10 cellular contexts compared by ENCODE assay signal in genomic region chr9:3331801-3332200, GRCh38.
DNase-seq lines count a peak whose midpoint lies in the region; ATAC-seq, FAIRE-seq and TF ChIP-seq lines count a peak whose summit lies in the region.
"Had no signal": no experiment of that assay in that cellular context is flagged by ENCODE, and none has a peak within 500 bp of the region (broad histone marks: within the 10 kb centered on the region; RNA-seq: fewer than 3 reads in every experiment).

No MANE protein-coding gene starts in this region.

- H3K79me2 ChIP-seq in DOHH2 (ENCODE audit: control insufficient read depth, low read length), result no peaks in the 10 kb centered on the region

- H3K4me1 ChIP-seq in A549 (peaks cover 12% of the 10 kb centered on the region; the same call in 2 of the 3 replicates), DOHH2 (ENCODE audit: control insufficient read depth, low read length) (no peaks in the 10 kb centered on the region), stomach (peaks cover 0 to 6% (median 4%) of the 10 kb centered on the region in 4 donors)

- H3K9me3 ChIP-seq in A549 (no peaks in the 10 kb centered on the region), DOHH2 (ENCODE audit: control insufficient read depth, insufficient read depth, low read length) (no peaks in the 10 kb centered on the region), stomach (no peaks in the 10 kb centered on the region)

- ATAC-seq in A549, result peak; percentile 30 to 64; a peak in 4 of 6 replicates

- H3K4me3 ChIP-seq in A549 (no peak overlapping the region), DOHH2 (ENCODE audit: low read length) (no peak overlapping the region), fibroblast of mammary gland (ENCODE audit: control insufficient read depth, low read depth, low read length) (no peak overlapping the region), stomach (no peak overlapping the region)

- CTCF ChIA-PET in A549 (lab: Yijun Ruan, JAX), result interaction anchor here (1.0 kb wide), 1 partner anchor 109 kb away, joined by 4 read pairs; no protein-coding TSS in a partner anchor

- H3K27ac ChIP-seq in A549, result no peak overlapping the region
- H3K27ac ChIP-seq in DOHH2 (ENCODE audit: low read depth, low read length), result no peak overlapping the region
- H3K27ac ChIP-seq in stomach, result no peak overlapping the region

- 59% methylated on average over 2 of the region's 2 CpGs for WGBS in A549 (ENCODE audit: missing lambda C conversion rate)
- 76 to 83% (median 78%) methylated on average over 2 of the region's 2 CpGs for WGBS in stomach, 5 donors

- H3K4me2 ChIP-seq in A549 (no peak overlapping the region), DOHH2 (ENCODE audit: low read length) (no peak overlapping the region)

- H3F3A ChIP-seq in DOHH2 (ENCODE audit: control insufficient read depth, insufficient read depth), result no peaks in the 10 kb centered on the region

- no peak for TF ChIP-seq EP300 in A549 (IDR thresholded peaks at IDR 0.05)
- no peak for TF ChIP-seq EP300 in stomach (IDR thresholded peaks at IDR 0.05)

- TF ChIP-seq CTCF in A549 (IDR thresholded peaks at IDR 0.05), result peak; percentile 44
- TF ChIP-seq CTCF in DOHH2 (IDR thresholded peaks at IDR 0.05; ENCODE audit: low read depth, low read length, poor library complexity, severe bottlenecking), result peak; percentile 53
- TF ChIP-seq CTCF in fibroblast of mammary gland (conservative IDR thresholded peaks at IDR 0.05; ENCODE audit: control insufficient read depth, insufficient read depth, low read depth, low read length), result peak; percentile 39
- TF ChIP-seq CTCF in stomach (IDR thresholded peaks at IDR 0.05), result peak in 1 of 7 experiments; percentile 10

- H3K9me2 ChIP-seq in DOHH2 (replicated peaks; ENCODE audit: control insufficient read depth, low read length), result no peaks in the 10 kb centered on the region

- H4K20me1 ChIP-seq in DOHH2 (ENCODE audit: control insufficient read depth, insufficient read depth, low read depth, low read length), result no peaks in the 10 kb centered on the region

- intact Hi-C loops in posterior cingulate gyrus (cut with DNase I) (no loop called here), stomach (cut with DNase I; ENCODE audit: low total_unique reads) (no loop called here)

- no peak for FAIRE-seq in A549 (lab: Jason Lieb, UNC)
- FAIRE-seq in frontal cortex (lab: Jason Lieb, UNC), result no peak

- no peak for TF ChIP-seq POLR2A in A549 (IDR thresholded peaks at IDR 0.05; ENCODE audit: low read length)
- no peak for TF ChIP-seq POLR2A in stomach (IDR thresholded peaks at IDR 0.05)

- H3K36me3 ChIP-seq in DOHH2 (ENCODE audit: control insufficient read depth, low read length) (peaks cover 4% of the 10 kb centered on the region; the same call in 1 of the 2 replicates), stomach (peaks cover 0 to 11% (median 0%) of the 10 kb centered on the region in 4 donors)

- POLR2A ChIA-PET in A549 (lab: Yijun Ruan, JAX), result no interaction called here

- TF ChIP-seq RAD21 in A549 (conservative IDR thresholded peaks at IDR 0.05 in 1 of 2, IDR thresholded peaks at IDR 0.05 in 1 of 2), result peak; percentile 33 to 47; a peak in 3 of 5 replicates

- DNase-seq in A549 (ENCODE audit: low read depth in 1 of 2, low spot score in 1 of 2) (peak in 1 of 2 experiments; percentile 27), NCI-H460 (ENCODE audit: extremely low read depth, low read depth) (peak; percentile 1), fibroblast of mammary gland (ENCODE audit: low read depth) (no peak), posterior cingulate gyrus (no peak), stomach (no peak), frontal cortex (ENCODE audit: low spot score in 2 of 2) (no peak), epidermal melanocyte (ENCODE audit: insufficient read length, low spot score) (no peak)
- DNase-seq: IMR-90; stimulated activated naive B cell treated with anti-CD40 and anti-IgM and Interleukin-4, amounts not matched to agents 10 μg/mL and 1 μg/mL and 100 μg/mL, for 72 hours had no signal

- no peaks in the 10 kb centered on the region for H3K27me3 ChIP-seq in DOHH2 (ENCODE audit: control insufficient read depth, low read length)
- no peaks in the 10 kb centered on the region for H3K27me3 ChIP-seq in stomach

TF ChIP-seq in A549, 52 proteins besides CTCF, POLR2A, EP300 and RAD21:
- TF ChIP-seq SMC3 (IDR thresholded peaks at IDR 0.05) (peak; percentile 35; the same call in 1 of the 3 replicates), FOXS1 (CRISPR knock-in tag; IDR thresholded peaks at IDR 0.05) (no peak), KDM1A (IDR thresholded peaks at IDR 0.05; ENCODE audit: low read depth) (no peak)
